11 cellular contexts compared by ENCODE assay signal in the genomic region with DNA sequence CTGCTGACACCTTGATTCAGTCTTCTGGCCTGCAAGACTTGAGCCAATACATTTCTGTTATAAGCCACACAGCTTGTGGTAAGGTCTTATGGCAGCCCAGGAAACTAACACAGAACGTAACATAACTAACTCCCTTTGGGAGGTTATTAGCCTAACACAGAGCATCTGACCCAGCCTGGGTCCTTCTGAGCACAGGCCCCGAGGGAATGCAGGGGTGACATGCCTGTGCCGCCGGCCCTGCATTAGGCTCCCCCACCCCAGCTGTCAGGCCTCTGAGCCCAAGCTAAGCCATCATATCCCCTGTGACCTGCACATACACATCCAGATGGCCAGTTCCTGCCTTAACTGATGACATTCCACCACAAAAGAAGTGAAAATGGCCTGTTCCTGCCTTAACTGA. TPM values are rescaled to one million over a fixed set of nuclear protein-coding genes. Genes with fewer than 3 reads are reported as not detected.
"Had no signal": no experiment of that assay in that cellular context is flagged by ENCODE, and none has a peak within 500 bp of the region (broad histone marks: within the 10 kb centered on the region; RNA-seq: fewer than 3 reads in every experiment).

No MANE protein-coding gene starts in this region.

RNA-seq across cellular contexts. Expression of a gene that starts 16.0 kb away (rescaled TPM):
- total RNA-seq: activated CD8-positive, alpha-beta memory T cell treated with anti-CD3 and anti-CD28 coated beads for 36 hours; T-helper 2 cell treated with Interferon-gamma antibody and Interleukin-4, amounts not matched to agents 100 ng/mL and 5 ng/mL, for 36 hours had no signal

RNA-seq across cellular contexts. Expression of a gene that starts 40.1 kb away (rescaled TPM):
- total RNA-seq: activated CD4-positive, alpha-beta T cell treated with anti-CD3 and anti-CD28 coated beads, Interleukin-2, amount 10 ng/mL, durations not matched to agents 24 days and 14 days; activated CD8-positive, alpha-beta memory T cell treated with anti-CD3 and anti-CD28 coated beads for 36 hours; activated CD8-positive, alpha-beta T cell treated with anti-CD3 and anti-CD28 coated beads for 36 hours; activated naive CD8-positive, alpha-beta T cell treated with anti-CD3 and anti-CD28 coated beads for 36 hours; activated T-cell treated with anti-CD3 and anti-CD28 coated beads, Interleukin-2, amount 50 U/mL, for 72 hours; activated T-helper 17 cell treated with anti-CD3 and anti-CD28 coated beads, Interleukin-2, amount 50 U/mL, for 72 hours; aorta; cerebellum; PC-3; Peyer's patch; T-helper 2 cell treated with Interferon-gamma antibody and Interleukin-4, amounts not matched to agents 100 ng/mL and 5 ng/mL, for 36 hours had no signal
- polyA plus RNA-seq: aorta had no signal
